8 cellular contexts compared by ENCODE assay signal in genomic region chr10:79349072-79349491, GRCh38. TPM values are rescaled to one million over a fixed set of nuclear protein-coding genes. Genes with fewer than 3 reads are reported as not detected.
DNase-seq lines count a peak whose midpoint lies in the region; ATAC-seq and TF ChIP-seq lines count a peak whose summit lies in the region.

No MANE protein-coding gene starts in this region.

- H3K27ac ChIP-seq in RWPE1 (peak overlapping the region; percentile 85), esophagus muscularis mucosa (replicated peaks in 1 of 4) (peak overlapping the region in 3 of 4 donors; percentile 92 to 94 (median 93))

- no peak for TF ChIP-seq EP300 in esophagus muscularis mucosa (IDR thresholded peaks at IDR 0.05)

- no peaks in the 10 kb centered on the region for H3K9me3 ChIP-seq in esophagus muscularis mucosa

- no peak for TF ChIP-seq POLR2A in esophagus muscularis mucosa (IDR thresholded peaks at IDR 0.05; ENCODE audit: low read depth)

- intact Hi-C loops in esophagus muscularis mucosa (cut with DNase I) = no loop called here

- ATAC-seq in HG02642 (IDR thresholded peaks at IDR 0.05; ENCODE audit: poor library complexity, unreplicated experiment) = no peak

- H3K4me1 ChIP-seq in esophagus muscularis mucosa = peaks cover 19 to 41% (median 31%) of the 10 kb centered on the region in 4 donors

- TF ChIP-seq CTCF in RWPE1 (conservative IDR thresholded peaks at IDR 0.05; ENCODE audit: low read depth) = no peak
- no peak for TF ChIP-seq CTCF in esophagus muscularis mucosa (IDR thresholded peaks at IDR 0.05)
- no peak for TF ChIP-seq CTCF in retinal pigment epithelial cell (conservative IDR thresholded peaks at IDR 0.05; ENCODE audit: low read depth, low read length)

- CTCF ChIA-PET in RWPE1 (lab: Yijun Ruan, JAX) = interaction anchor here (1.1 to 1.5 kb wide), 2 partner anchors 10 to 25 kb away, joined by 3 to 7 read pairs; no protein-coding TSS in a partner anchor

- POLR2A ChIA-PET in RWPE1 (lab: Yijun Ruan, JAX; ENCODE audit: low non-redundant PET) = no interaction called here

- WGBS in esophagus muscularis mucosa = 88% methylated on average over 4 of the region's 6 CpGs

- DNase-seq in RWPE1 (ENCODE audit: low spot score) (no peak), esophagus muscularis mucosa (ENCODE audit: extremely low spot score) (no peak), retinal pigment epithelial cell (ENCODE audit: low read depth) (no peak), occipital lobe (lab: John Stamatoyannopoulos, UW) (no peak), NCI-H82 treated with DMSO at 0.1 percent for 48 hours (lab: John Stamatoyannopoulos, UW; ENCODE audit: unreplicated experiment) (no peak)
- DNase-seq in activated CD8-positive, alpha-beta memory T cell treated with anti-CD3 and anti-CD28 coated beads, Interleukin-2, amount 50 U/mL, for 4 hours = no peak

- H3K4me3 ChIP-seq in GM08714 (ENCODE audit: low read length) (peak overlapping the region; percentile 89; the same call in 1 of the 2 replicates), esophagus muscularis mucosa (peak overlapping the region in 3 of 4 donors; percentile 72 to 94 (median 93)), retinal pigment epithelial cell (ENCODE audit: low read length) (peak overlapping the region; percentile 2)

- H3K36me3 ChIP-seq in esophagus muscularis mucosa = peaks cover 44 to 52% (median 49%) of the 10 kb centered on the region in 4 donors

- H3K27me3 ChIP-seq in esophagus muscularis mucosa = no peaks in the 10 kb centered on the region

RNA-seq across cellular contexts. Expression of gene PPIF, which starts 1.8 kb away (rescaled TPM):
- total RNA-seq in esophagus muscularis mucosa (10 to 100 TPM; 19.5 to 42.2 (median 24.4) TPM), occipital lobe (5.8 TPM)

Comparison
In these comparisons a context has a peak if more than half of its experiments do, and no peak if none do; other contexts are left out.
1. H3K4me3 ChIP-seq: peak in every context shown above with its lines; median percentile 93 in esophagus muscularis mucosa; 89 in GM08714; 2 in retinal pigment epithelial cell.